Comparison of ENCODE assay signal across 8 cellular contexts in the genomic region with DNA sequence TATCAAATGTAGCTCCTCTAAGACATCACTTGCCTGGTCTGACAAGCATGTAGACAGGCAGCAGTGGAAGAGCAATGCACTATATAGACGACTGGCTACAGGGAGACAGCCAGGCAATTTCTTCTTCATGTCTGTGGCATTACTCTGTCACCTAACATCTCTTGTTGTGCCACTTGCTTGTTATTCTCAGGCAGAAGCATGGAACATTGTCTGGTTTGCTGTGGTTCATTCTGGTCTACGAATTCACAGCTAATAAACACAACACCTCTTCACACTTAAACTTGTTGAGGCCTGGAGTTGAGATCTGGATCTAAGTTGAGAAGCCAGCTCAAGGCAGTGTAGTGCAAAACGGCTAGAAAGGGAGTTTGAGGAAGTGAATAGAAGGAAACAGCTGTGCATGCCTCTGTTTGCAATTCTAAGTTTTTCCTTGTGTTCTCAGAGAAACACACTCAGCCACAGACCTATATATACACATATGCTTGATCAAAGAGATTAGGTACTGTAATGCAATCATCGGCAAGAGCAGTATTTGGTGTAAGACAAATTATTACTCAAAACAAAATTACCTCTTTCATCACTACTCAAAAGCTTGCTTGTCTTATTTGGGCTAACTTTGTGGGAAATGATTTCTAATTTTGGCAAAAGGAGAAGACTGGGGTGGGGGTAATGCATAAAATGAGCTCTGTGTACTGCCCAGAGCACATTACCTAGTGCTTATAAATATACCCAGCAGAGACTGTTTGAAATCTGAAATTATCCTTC.
DNase-seq lines count a peak whose midpoint lies in the region; ATAC-seq, FAIRE-seq and TF ChIP-seq lines count a peak whose summit lies in the region.

No MANE protein-coding gene starts in this region.

- H3K9me3 ChIP-seq in body of pancreas (no peaks in the 10 kb centered on the region), kidney (ENCODE audit: control insufficient read depth in 1 of 2, low read length in 2 of 2) (no peaks in the 10 kb centered on the region)

- no peak for TF ChIP-seq CTCF in body of pancreas (IDR thresholded peaks at IDR 0.05)
- TF ChIP-seq CTCF in kidney (IDR thresholded peaks at IDR 0.05; ENCODE audit: borderline replicate concordance, extremely low read depth, insufficient read depth), result no peak

- H3K4me3 ChIP-seq in body of pancreas (no peak overlapping the region), kidney (ENCODE audit: low read length in 2 of 2) (peak overlapping the region in 1 of 2 donors; percentile 14)

- ATAC-seq in GM21737 (IDR thresholded peaks at IDR 0.05; ENCODE audit: unreplicated experiment) (peak; percentile 81), body of pancreas (no peak)

- H3K36me3 ChIP-seq in body of pancreas (replicated peaks in 1 of 2; ENCODE audit: insufficient read depth in 1 of 2, low read depth in 2 of 2) (no peaks in the 10 kb centered on the region), kidney (ENCODE audit: control insufficient read depth in 1 of 2, insufficient read depth in 2 of 2, low read length in 2 of 2) (no peaks in the 10 kb centered on the region)

- intact Hi-C loops in body of pancreas (cut with DNase I) (no loop called here), kidney (cut with DNase I) (no loop called here)

- no peaks in the 10 kb centered on the region for H3K27me3 ChIP-seq in body of pancreas

- no peak for DNase-seq in GM12892 (ENCODE audit: insufficient read length)
- peak; percentile 98 for DNase-seq in Kasumi-1 (lab: John Stamatoyannopoulos, UW)
- peak in 14 of 61 donors; percentile 3 to 50 (median 26) for DNase-seq in caudate nucleus (lab: John Stamatoyannopoulos, UW)
- DNase-seq in putamen (ENCODE audit: low spot score), result peak; percentile 55
- DNase-seq in body of pancreas, result no peak
- DNase-seq in NCI-H146 (lab: John Stamatoyannopoulos, UW), result no peak
- no peak for DNase-seq in kidney

- H3K9ac ChIP-seq in kidney (ENCODE audit: low read length in 2 of 2), result no peak overlapping the region

- H3K4me1 ChIP-seq in body of pancreas (peaks cover 17% of the 10 kb centered on the region), kidney (ENCODE audit: control insufficient read depth in 1 of 2, insufficient read depth in 1 of 2, low read depth in 1 of 2, low read length in 2 of 2) (peaks cover 13 to 18% of the 10 kb centered on the region in 2 donors)

- FAIRE-seq in GM12892 (lab: Jason Lieb, UNC) (peak; percentile 67), kidney (lab: Jason Lieb, UNC) (no peak)

- H3K27ac ChIP-seq in caudate nucleus (ENCODE audit: low read depth, low read length) (peak overlapping the region; percentile 82), body of pancreas (no peak overlapping the region), kidney (ENCODE audit: low read depth in 2 of 2, low read length in 2 of 2) (peak overlapping the region in 1 of 2 donors; percentile 48)

- 46 to 51% methylated on average over 4 of the region's 4 CpGs for WGBS in body of pancreas, 2 donors

- TF ChIP-seq POLR2A in GM12892 (IDR thresholded peaks at IDR 0.05; ENCODE audit: low read depth, low read length) (no peak), body of pancreas (IDR thresholded peaks at IDR 0.05) (no peak)

Comparison
In these comparisons a context has a peak if more than half of its experiments do, and no peak if none do; other contexts are left out.
1. DNase-seq: peak in Kasumi-1 (2 of 2) and putamen (single experiment); none in GM12892 (single experiment), body of pancreas (0 of 4), NCI-H146 (single experiment) and kidney (single experiment).